ENCODE assay signal across 8 cellular contexts in the genomic region with DNA sequence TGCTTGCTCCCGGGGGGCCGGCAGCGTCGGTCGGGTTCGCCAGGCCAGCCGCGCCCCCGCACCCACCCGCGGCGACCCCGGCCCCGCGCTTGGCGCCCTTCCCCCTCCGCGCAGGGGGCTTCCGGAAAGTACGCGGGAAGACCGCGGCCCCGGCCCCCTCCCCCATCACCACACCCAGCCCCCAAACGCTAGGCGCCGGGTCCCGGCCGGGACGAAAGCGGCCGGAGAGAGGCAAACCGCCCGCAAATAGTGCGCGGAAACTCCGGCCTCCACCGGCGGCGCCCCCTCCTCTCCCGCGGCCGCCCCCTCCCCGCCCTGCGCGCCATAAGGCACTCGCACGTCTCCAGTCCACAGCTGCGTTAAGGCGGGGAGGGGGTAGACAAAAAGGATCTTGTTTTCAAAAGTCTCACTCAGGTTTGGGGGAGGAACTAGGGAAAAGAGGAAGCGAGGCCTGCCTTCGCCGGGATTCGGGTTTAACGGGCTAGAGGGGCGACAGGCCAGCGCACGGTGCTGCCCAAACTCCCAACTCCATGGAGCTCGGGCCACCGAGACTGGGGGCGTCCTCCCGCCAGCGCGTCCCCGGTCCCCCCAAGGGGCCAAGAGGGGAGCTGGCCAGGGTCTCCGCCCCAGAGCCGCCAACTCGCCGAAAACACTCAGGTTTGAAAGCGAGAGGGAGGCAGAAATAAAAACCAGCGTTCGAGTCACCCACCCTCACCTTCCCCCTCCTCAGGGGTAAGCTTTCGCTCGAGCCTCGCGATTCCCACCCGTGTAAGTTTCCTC. TPM values are rescaled to one million over a fixed set of nuclear protein-coding genes. Genes with fewer than 3 reads are reported as not detected.
A peak's percentile ranks its signal among the peaks of the same experiment; 100 is the strongest.
DNase-seq lines count a peak whose midpoint lies in the region; FAIRE-seq and TF ChIP-seq lines count a peak whose summit lies in the region.

No MANE protein-coding gene starts in this region.

- BruUV-seq in A673 (replicated peaks; lab: Mats Ljungman, UMichigan), result TSS peak; percentile 31

- intact Hi-C loops in A673 (cut with micrococcal nuclease; ENCODE audit: unreplicated experiment) (no loop called here), head of caudate nucleus (cut with DNase I) (no loop called here)

- TF ChIP-seq CTCF in A673 (conservative IDR thresholded peaks at IDR 0.05; ENCODE audit: low read depth, low read length) (no peak), osteoblast (IDR thresholded peaks at IDR 0.05; ENCODE audit: extremely low read depth, low read depth, low read length) (no peak)

- no peaks in the 10 kb centered on the region for H3K9me3 Mint-ChIP-seq in activated naive CD4-positive, alpha-beta T cell treated with anti-CD3 and anti-CD28 coated beads, Interleukin-2, amount 10 ng/mL, durations not matched to agents 7 days and 5 days

- H3K36me3 ChIP-seq in A673 (ENCODE audit: insufficient read depth, low read length, poor library complexity, severe bottlenecking) (peaks cover 3% of the 10 kb centered on the region), osteoblast (ENCODE audit: insufficient read depth, low read length) (no peaks in the 10 kb centered on the region)

- H3K4me3 ChIP-seq in A673 (ENCODE audit: low read depth, low read length, poor library complexity, severe bottlenecking), result peak overlapping the region; percentile 74
- peak overlapping the region; percentile 93 for H3K4me3 ChIP-seq in osteoblast (ENCODE audit: insufficient read depth, low read length)

- H3K9me3 ChIP-seq in A673 (ENCODE audit: low read depth, low read length, poor library complexity, severe bottlenecking) (no peaks in the 10 kb centered on the region), osteoblast (ENCODE audit: low read depth, low read length) (no peaks in the 10 kb centered on the region)

- peak; percentile 49 for FAIRE-seq in GM19239 (lab: Jason Lieb, UNC)

- H3K79me2 ChIP-seq in osteoblast (ENCODE audit: insufficient read depth, low read length), result peaks cover 71% of the 10 kb centered on the region

- H3K27ac ChIP-seq in A673 (ENCODE audit: low read depth, low read length, poor library complexity, severe bottlenecking) (peak overlapping the region; percentile 99), osteoblast (ENCODE audit: low read depth, low read length) (peak overlapping the region; percentile 89)

- POLR2A ChIA-PET in A673 (lab: Charles Lee; ENCODE audit: low non-redundant PET), result no interaction called here

- peaks cover 4% of the 10 kb centered on the region for H3K27me3 Mint-ChIP-seq in activated naive CD4-positive, alpha-beta T cell treated with anti-CD3 and anti-CD28 coated beads, Interleukin-2, amount 10 ng/mL, durations not matched to agents 7 days and 5 days

- H3K4me1 ChIP-seq in A673 (ENCODE audit: insufficient read depth, low read length, poor library complexity, severe bottlenecking) (peaks cover 36% of the 10 kb centered on the region), osteoblast (ENCODE audit: insufficient read depth, low read length) (peaks cover 26% of the 10 kb centered on the region)

- peaks cover 34% of the 10 kb centered on the region for H3K36me3 Mint-ChIP-seq in activated naive CD4-positive, alpha-beta T cell treated with anti-CD3 and anti-CD28 coated beads, Interleukin-2, amount 10 ng/mL, durations not matched to agents 7 days and 5 days

- H3K27ac Mint-ChIP-seq in activated naive CD4-positive, alpha-beta T cell treated with anti-CD3 and anti-CD28 coated beads, Interleukin-2, amount 10 ng/mL, durations not matched to agents 7 days and 5 days, result peak overlapping the region; percentile 94

- CTCF ChIA-PET in A673 (lab: Charles Lee), result interaction anchor here (0.6 to 0.7 kb wide), 2 partner anchors 57 to 391 kb away, joined by 6 to 8 read pairs; no protein-coding TSS in a partner anchor
- CTCF ChIA-PET in activated naive CD4-positive, alpha-beta T cell treated with anti-CD3 and anti-CD28 coated beads, Interleukin-2, amount 10 ng/mL, durations not matched to agents 7 days and 5 days (lab: Charles Lee), result interaction anchor here (0.7 to 0.9 kb wide), 2 partner anchors 25 to 37 kb away, joined by 3 to 5 read pairs; no protein-coding TSS in a partner anchor

- H2AFZ ChIP-seq in osteoblast (ENCODE audit: low read length), result peak overlapping the region; percentile 94

- peak overlapping the region; percentile 100 for H3K4me2 ChIP-seq in osteoblast (ENCODE audit: insufficient read depth, low read length)

- H3K4me1 Mint-ChIP-seq in activated naive CD4-positive, alpha-beta T cell treated with anti-CD3 and anti-CD28 coated beads, Interleukin-2, amount 10 ng/mL, durations not matched to agents 7 days and 5 days, result peaks cover 50% of the 10 kb centered on the region

- H3K27me3 ChIP-seq in A673 (replicated peaks; ENCODE audit: insufficient read depth, low read depth, low read length, poor library complexity) (no peaks in the 10 kb centered on the region), osteoblast (ENCODE audit: insufficient read depth, low read length) (no peaks in the 10 kb centered on the region)

- H3K4me3 Mint-ChIP-seq in activated naive CD4-positive, alpha-beta T cell treated with anti-CD3 and anti-CD28 coated beads, Interleukin-2, amount 10 ng/mL, durations not matched to agents 7 days and 5 days, result peak overlapping the region; percentile 90

- peaks cover 11% of the 10 kb centered on the region for H4K20me1 ChIP-seq in osteoblast (ENCODE audit: insufficient read depth, low read length)

- peak; percentile 74 for DNase-seq in A673 (ENCODE audit: low spot score)
- no peak for DNase-seq in GM19239 (ENCODE audit: insufficient read length, low spot score)
- peak; percentile 55 for DNase-seq in activated naive CD4-positive, alpha-beta T cell treated with anti-CD3 and anti-CD28 coated beads, Interleukin-2, amount 10 ng/mL, durations not matched to agents 7 days and 5 days
- peak in 38 of 42 donors; percentile 28 to 77 (median 60) for DNase-seq in head of caudate nucleus
- DNase-seq in osteoblast (ENCODE audit: insufficient read length, low spot score, missing footprints), result peak; percentile 92
- DNase-seq in dedifferentiated amniotic fluid mesenchymal stem cell (ENCODE audit: extremely low spot score), result no peak
- no peak for DNase-seq in HPDE6-E6E7 (ENCODE audit: extremely low spot score)

TF ChIP-seq in PFSK-1, 5 proteins besides CTCF, POLR2A, EP300 and RAD21:
- TF ChIP-seq, protein P1, sequence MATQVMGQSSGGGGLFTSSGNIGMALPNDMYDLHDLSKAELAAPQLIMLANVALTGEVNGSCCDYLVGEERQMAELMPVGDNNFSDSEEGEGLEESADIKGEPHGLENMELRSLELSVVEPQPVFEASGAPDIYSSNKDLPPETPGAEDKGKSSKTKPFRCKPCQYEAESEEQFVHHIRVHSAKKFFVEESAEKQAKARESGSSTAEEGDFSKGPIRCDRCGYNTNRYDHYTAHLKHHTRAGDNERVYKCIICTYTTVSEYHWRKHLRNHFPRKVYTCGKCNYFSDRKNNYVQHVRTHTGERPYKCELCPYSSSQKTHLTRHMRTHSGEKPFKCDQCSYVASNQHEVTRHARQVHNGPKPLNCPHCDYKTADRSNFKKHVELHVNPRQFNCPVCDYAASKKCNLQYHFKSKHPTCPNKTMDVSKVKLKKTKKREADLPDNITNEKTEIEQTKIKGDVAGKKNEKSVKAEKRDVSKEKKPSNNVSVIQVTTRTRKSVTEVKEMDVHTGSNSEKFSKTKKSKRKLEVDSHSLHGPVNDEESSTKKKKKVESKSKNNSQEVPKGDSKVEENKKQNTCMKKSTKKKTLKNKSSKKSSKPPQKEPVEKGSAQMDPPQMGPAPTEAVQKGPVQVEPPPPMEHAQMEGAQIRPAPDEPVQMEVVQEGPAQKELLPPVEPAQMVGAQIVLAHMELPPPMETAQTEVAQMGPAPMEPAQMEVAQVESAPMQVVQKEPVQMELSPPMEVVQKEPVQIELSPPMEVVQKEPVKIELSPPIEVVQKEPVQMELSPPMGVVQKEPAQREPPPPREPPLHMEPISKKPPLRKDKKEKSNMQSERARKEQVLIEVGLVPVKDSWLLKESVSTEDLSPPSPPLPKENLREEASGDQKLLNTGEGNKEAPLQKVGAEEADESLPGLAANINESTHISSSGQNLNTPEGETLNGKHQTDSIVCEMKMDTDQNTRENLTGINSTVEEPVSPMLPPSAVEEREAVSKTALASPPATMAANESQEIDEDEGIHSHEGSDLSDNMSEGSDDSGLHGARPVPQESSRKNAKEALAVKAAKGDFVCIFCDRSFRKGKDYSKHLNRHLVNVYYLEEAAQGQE (IDR thresholded peaks at IDR 0.05; ENCODE audit: insufficient read depth in 1 of 2, low read depth in 2 of 2, low read length in 2 of 2), result no peak
- TF ChIP-seq SIN3A (IDR thresholded peaks at IDR 0.05; ENCODE audit: borderline replicate concordance, insufficient read depth, low read length), result 0 out of 2 replicates have a peak, but pooled peaks have one; percentile 3

RNA-seq across cellular contexts. Expression of a gene that starts 1.8 kb away (rescaled TPM):
- total RNA-seq in A673 (2021) (331 and 370 TPM in 2 replicates), osteoblast (27.4 and 29.7 TPM in 2 replicates)
- polyA plus RNA-seq in PFSK-1 (2012; ENCODE audit: insufficient read length, low read depth), result 184 TPM

Comparison
In these comparisons a context has a peak if more than half of its experiments do, and no peak if none do; other contexts are left out.
1. DNase-seq: peak in A673 (single experiment), activated naive CD4-positive, alpha-beta T cell treated with anti-CD3 and anti-CD28 coated beads, Interleukin-2, amount 10 ng/mL, durations not matched to agents 7 days and 5 days (single experiment), head of caudate nucleus (38 of 42) and osteoblast (single experiment); none in GM19239 (single experiment), dedifferentiated amniotic fluid mesenchymal stem cell (single experiment) and HPDE6-E6E7 (single experiment).
2. RNA of a gene that starts 1.8 kb away (total RNA-seq): 331 to 370 TPM in A673; 27.4 to 29.7 TPM in osteoblast; every median in the first group is over 10 times any median in the second.